9 cellular contexts compared by ENCODE assay signal in the genomic region with DNA sequence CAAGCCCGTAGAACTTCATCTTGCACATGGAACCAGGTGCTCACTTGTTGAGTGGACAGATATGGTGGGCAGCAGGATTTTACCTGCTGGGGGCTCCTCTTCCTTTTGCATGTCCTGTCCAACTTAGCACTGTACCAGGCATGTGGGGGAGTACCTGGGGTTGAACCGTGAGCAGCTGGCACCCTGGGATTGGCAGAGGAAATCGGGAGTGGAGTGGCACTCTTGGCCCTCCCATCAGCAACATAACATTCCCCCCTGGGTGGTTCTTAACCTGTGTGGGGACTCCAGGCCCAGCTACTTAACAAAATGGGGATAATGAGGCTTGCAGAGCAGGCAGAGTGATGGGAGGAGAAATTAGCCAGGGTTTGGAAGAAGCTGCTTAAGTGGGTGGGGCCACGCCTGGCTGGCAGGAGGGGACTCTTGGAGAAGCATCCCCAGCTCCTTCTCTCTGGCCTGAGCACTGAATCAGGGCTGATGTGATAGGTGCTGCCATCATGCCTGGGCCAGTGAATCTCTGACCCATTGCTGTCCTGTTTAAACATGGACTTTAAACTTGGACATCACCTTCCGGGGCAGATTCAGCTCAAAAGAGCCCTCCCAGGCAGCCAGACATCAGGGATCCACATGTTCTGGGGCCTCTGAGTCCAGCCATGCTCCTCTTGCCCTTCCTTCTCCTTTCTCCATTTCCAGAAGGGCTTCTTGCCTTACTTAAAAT. TPM values are rescaled to one million over a fixed set of nuclear protein-coding genes. Genes with fewer than 3 reads are reported as not detected.
DNase-seq lines count a peak whose midpoint lies in the region; ATAC-seq and TF ChIP-seq lines count a peak whose summit lies in the region.
"Had no signal": no experiment of that assay in that cellular context is flagged by ENCODE, and none has a peak within 500 bp of the region (broad histone marks: within the 10 kb centered on the region; RNA-seq: fewer than 3 reads in every experiment).

No MANE protein-coding gene starts in this region.

- H3K4me2 ChIP-seq in hepatocyte (no peak overlapping the region), mesendoderm (ENCODE audit: low read length) (no peak overlapping the region)

- no peak overlapping the region for H3K4ac ChIP-seq in mesendoderm (ENCODE audit: low read depth, low read length)

- H3K18ac ChIP-seq in mesendoderm (ENCODE audit: low read length) = no peak overlapping the region

- H2BK15ac ChIP-seq in mesendoderm (replicated peaks; ENCODE audit: low read depth) = no peak overlapping the region

- no peak overlapping the region for H2BK5ac ChIP-seq in mesendoderm (ENCODE audit: low read length)

- no peak overlapping the region for H2AK5ac ChIP-seq in mesendoderm (ENCODE audit: low read length)

- H4K20me1 ChIP-seq in hepatocyte (ENCODE audit: insufficient read depth, poor library complexity, severe bottlenecking) = peaks cover 100% of the 10 kb centered on the region

- H3K27me3 Mint-ChIP-seq in activated CD4-positive, alpha-beta T cell treated with anti-CD3 and anti-CD28 coated beads for 36 hours = no peaks in the 10 kb centered on the region
- H3K27me3 Mint-ChIP-seq in activated CD4-positive, alpha-beta memory T cell treated with anti-CD3 and anti-CD28 coated beads for 36 hours = no peaks in the 10 kb centered on the region

- TF ChIP-seq CTCF in hepatocyte (IDR thresholded peaks at IDR 0.05; ENCODE audit: poor library complexity) = no peak

- H2BK120ac ChIP-seq in mesendoderm (ENCODE audit: low read depth, low read length) = no peak overlapping the region

- H3K9me2 ChIP-seq in hepatocyte (replicated peaks; ENCODE audit: insufficient read depth) = no peaks in the 10 kb centered on the region

- no peaks in the 10 kb centered on the region for H3K79me1 ChIP-seq in mesendoderm (ENCODE audit: low read length)

- ATAC-seq in activated CD4-positive, alpha-beta T cell treated with anti-CD3 and anti-CD28 coated beads for 36 hours = no peak
- ATAC-seq in stimulated activated effector memory CD8-positive, alpha-beta T cell treated with anti-CD3 and anti-CD28 coated beads, Interleukin-12 subunit alpha, Interleukin-12 subunit beta, amount 100 ng/mL, for 72 hours = no peak

- POLR2A ChIA-PET in activated CD4-positive, alpha-beta T cell treated with anti-CD3 and anti-CD28 coated beads for 36 hours (lab: Charles Lee) = interaction anchor here (0.6 to 0.7 kb wide), 2 partner anchors 17 to 655 kb away, joined by 3 to 9 read pairs; no protein-coding TSS in a partner anchor
- POLR2A ChIA-PET in activated CD4-positive, alpha-beta memory T cell treated with anti-CD3 and anti-CD28 coated beads for 36 hours (lab: Charles Lee) = interaction anchor here (0.8 to 2.8 kb wide), 5 partner anchors 9 to 41 kb away, joined by 3 to 15 read pairs (median 3); partner anchors contain the start of gene FOSL2

- no peak overlapping the region for H3K4me3 ChIP-seq in hepatocyte
- no peak overlapping the region for H3K4me3 ChIP-seq in mesendoderm (ENCODE audit: low read length)

- H3K23ac ChIP-seq in mesendoderm (ENCODE audit: low read length) = no peak overlapping the region

- intact Hi-C loops in activated CD4-positive, alpha-beta T cell treated with anti-CD3 and anti-CD28 coated beads for 36 hours (cut with DNase I, micrococcal nuclease) = no loop called here
- intact Hi-C loops in activated CD4-positive, alpha-beta memory T cell treated with anti-CD3 and anti-CD28 coated beads for 36 hours (cut with micrococcal nuclease) = no loop called here

- H2AFZ ChIP-seq in hepatocyte = no peak overlapping the region

- CTCF ChIA-PET in activated CD4-positive, alpha-beta T cell treated with anti-CD3 and anti-CD28 coated beads for 36 hours (lab: Charles Lee) = interaction anchor here (0.5 to 2.1 kb wide), 8 partner anchors 15 to 854 kb away, joined by 3 to 6 read pairs (median 3); partner anchors contain the start of gene FOSL2
- CTCF ChIA-PET in activated CD4-positive, alpha-beta memory T cell treated with anti-CD3 and anti-CD28 coated beads for 36 hours (lab: Charles Lee) = interaction anchor here (1.1 to 1.7 kb wide), 3 partner anchors 15 to 704 kb away, joined by 4 to 9 read pairs (median 4); partner anchors contain the start of gene FOSL2

- no peak overlapping the region for H3K4me3 Mint-ChIP-seq in activated CD4-positive, alpha-beta T cell treated with anti-CD3 and anti-CD28 coated beads for 36 hours
- H3K4me3 Mint-ChIP-seq in activated CD4-positive, alpha-beta memory T cell treated with anti-CD3 and anti-CD28 coated beads for 36 hours = peak overlapping the region; percentile 4
- peak overlapping the region; percentile 60 for H3K4me3 Mint-ChIP-seq in stimulated activated effector memory CD8-positive, alpha-beta T cell treated with anti-CD3 and anti-CD28 coated beads, Interleukin-12 subunit alpha, Interleukin-12 subunit beta, amount 100 ng/mL, for 72 hours

- H3K79me2 ChIP-seq in hepatocyte = peaks cover 92% of the 10 kb centered on the region
- H3K79me2 ChIP-seq in mesendoderm (ENCODE audit: control insufficient read depth, insufficient read depth, low read length) = no peaks in the 10 kb centered on the region

- H3K4me1 Mint-ChIP-seq in activated CD4-positive, alpha-beta T cell treated with anti-CD3 and anti-CD28 coated beads for 36 hours = peaks cover 85% of the 10 kb centered on the region
- peaks cover 83% of the 10 kb centered on the region for H3K4me1 Mint-ChIP-seq in activated CD4-positive, alpha-beta memory T cell treated with anti-CD3 and anti-CD28 coated beads for 36 hours (ENCODE audit: low read depth)
- H3K4me1 Mint-ChIP-seq in stimulated activated effector memory CD8-positive, alpha-beta T cell treated with anti-CD3 and anti-CD28 coated beads, Interleukin-12 subunit alpha, Interleukin-12 subunit beta, amount 100 ng/mL, for 72 hours = peaks cover 96% of the 10 kb centered on the region

- WGBS in hepatocyte (ENCODE audit: low lambda C conversion rate, missing lambda C conversion rate) = 92% methylated on average over 5 of the region's 5 CpGs
- WGBS in mesendoderm (ENCODE audit: extremely low coverage, insufficient coverage, low lambda C conversion rate) = no CpG with 5 or more reads among the region's 5 CpGs

- peaks cover 94% of the 10 kb centered on the region for H3K36me3 Mint-ChIP-seq in activated CD4-positive, alpha-beta T cell treated with anti-CD3 and anti-CD28 coated beads for 36 hours (ENCODE audit: low read depth)
- peaks cover 89% of the 10 kb centered on the region for H3K36me3 Mint-ChIP-seq in activated CD4-positive, alpha-beta memory T cell treated with anti-CD3 and anti-CD28 coated beads for 36 hours
- no peaks in the 10 kb centered on the region for H3K36me3 Mint-ChIP-seq in stimulated activated effector memory CD8-positive, alpha-beta T cell treated with anti-CD3 and anti-CD28 coated beads, Interleukin-12 subunit alpha, Interleukin-12 subunit beta, amount 100 ng/mL, for 72 hours

- H3K27ac ChIP-seq in hepatocyte (peak overlapping the region; percentile 78), mesendoderm (ENCODE audit: low read depth, low read length) (no peak overlapping the region)

- H3K9me3 ChIP-seq in hepatocyte (ENCODE audit: low read depth) = no peaks in the 10 kb centered on the region

- no peak overlapping the region for H4K8ac ChIP-seq in mesendoderm (ENCODE audit: low read depth, low read length)

- no peak overlapping the region for H3K9ac ChIP-seq in mesendoderm (ENCODE audit: low read length)

- no peaks in the 10 kb centered on the region for H3K36me3 ChIP-seq in hepatocyte (replicated peaks; ENCODE audit: insufficient read depth, low read depth)
- no peaks in the 10 kb centered on the region for H3K36me3 ChIP-seq in mesendoderm (ENCODE audit: control insufficient read depth, insufficient read depth, low read length)

- no peak for DNase-seq in activated CD4-positive, alpha-beta T cell treated with anti-CD3 and anti-CD28 coated beads for 36 hours
- DNase-seq in activated CD4-positive, alpha-beta T cell treated with anti-CD3 and anti-CD28 coated beads for 48 hours = no peak
- no peak for DNase-seq in activated CD4-positive, alpha-beta memory T cell treated with anti-CD3 and anti-CD28 coated beads for 36 hours
- DNase-seq in hepatocyte (ENCODE audit: low spot score) = no peak
- DNase-seq in stimulated activated effector memory CD8-positive, alpha-beta T cell treated with anti-CD3 and anti-CD28 coated beads, Interleukin-12 subunit alpha, Interleukin-12 subunit beta, amount 100 ng/mL, for 72 hours (ENCODE audit: low spot score in 2 of 2) = no peak
- no peak for DNase-seq in T1000 (lab: John Stamatoyannopoulos, UW)
- no peak for DNase-seq in mesendoderm
- no peak for DNase-seq in NCI-H748 treated with DMSO at 0.1 percent for 48 hours (lab: John Stamatoyannopoulos, UW)
- DNase-seq: NCI-H1105 treated with DMSO at 0.1 percent for 48 hours had no signal

- H4K5ac ChIP-seq in mesendoderm (ENCODE audit: low read length) = no peak overlapping the region

- H3K27me3 ChIP-seq in hepatocyte (no peaks in the 10 kb centered on the region), mesendoderm (ENCODE audit: insufficient read depth, low read length, poor library complexity) (no peaks in the 10 kb centered on the region)

- H3K9me3 Mint-ChIP-seq in activated CD4-positive, alpha-beta T cell treated with anti-CD3 and anti-CD28 coated beads for 36 hours (ENCODE audit: low read depth) = no peaks in the 10 kb centered on the region
- H3K9me3 Mint-ChIP-seq in activated CD4-positive, alpha-beta memory T cell treated with anti-CD3 and anti-CD28 coated beads for 36 hours = no peaks in the 10 kb centered on the region
- no peaks in the 10 kb centered on the region for H3K9me3 Mint-ChIP-seq in stimulated activated effector memory CD8-positive, alpha-beta T cell treated with anti-CD3 and anti-CD28 coated beads, Interleukin-12 subunit alpha, Interleukin-12 subunit beta, amount 100 ng/mL, for 72 hours

- H3K56ac ChIP-seq in mesendoderm (ENCODE audit: low read length) = no peak overlapping the region

- peak overlapping the region; percentile 82 for H3K27ac Mint-ChIP-seq in activated CD4-positive, alpha-beta T cell treated with anti-CD3 and anti-CD28 coated beads for 36 hours
- peak overlapping the region; percentile 95 for H3K27ac Mint-ChIP-seq in activated CD4-positive, alpha-beta memory T cell treated with anti-CD3 and anti-CD28 coated beads for 36 hours
- peak overlapping the region; percentile 94 for H3K27ac Mint-ChIP-seq in stimulated activated effector memory CD8-positive, alpha-beta T cell treated with anti-CD3 and anti-CD28 coated beads, Interleukin-12 subunit alpha, Interleukin-12 subunit beta, amount 100 ng/mL, for 72 hours

- H3K4me1 ChIP-seq in hepatocyte (ENCODE audit: insufficient read depth) (no peaks in the 10 kb centered on the region), mesendoderm (ENCODE audit: control insufficient read depth, low read depth, low read length) (no peaks in the 10 kb centered on the region)

RNA-seq across cellular contexts. Expression of gene FOSL2, which starts 15.5 kb away (rescaled TPM):
- 100 to 1,000 TPM; 135 to 225 TPM for total RNA-seq in activated CD4-positive, alpha-beta T cell treated with anti-CD3 and anti-CD28 coated beads for 36 hours
- 100 to 1,000 TPM; 172 to 182 TPM for total RNA-seq in activated CD4-positive, alpha-beta memory T cell treated with anti-CD3 and anti-CD28 coated beads for 36 hours
- total RNA-seq in hepatocyte = 148 and 164 TPM in 2 replicates
- 84.0 and 91.1 TPM in 2 replicates for polyA plus RNA-seq in hepatocyte
- 4.6 TPM for polyA plus RNA-seq in mesendoderm (2013, experiment 1 of 2)
- polyA plus RNA-seq in mesendoderm (2013, experiment 2 of 2) = 4.9 TPM
